In the genomic region with DNA sequence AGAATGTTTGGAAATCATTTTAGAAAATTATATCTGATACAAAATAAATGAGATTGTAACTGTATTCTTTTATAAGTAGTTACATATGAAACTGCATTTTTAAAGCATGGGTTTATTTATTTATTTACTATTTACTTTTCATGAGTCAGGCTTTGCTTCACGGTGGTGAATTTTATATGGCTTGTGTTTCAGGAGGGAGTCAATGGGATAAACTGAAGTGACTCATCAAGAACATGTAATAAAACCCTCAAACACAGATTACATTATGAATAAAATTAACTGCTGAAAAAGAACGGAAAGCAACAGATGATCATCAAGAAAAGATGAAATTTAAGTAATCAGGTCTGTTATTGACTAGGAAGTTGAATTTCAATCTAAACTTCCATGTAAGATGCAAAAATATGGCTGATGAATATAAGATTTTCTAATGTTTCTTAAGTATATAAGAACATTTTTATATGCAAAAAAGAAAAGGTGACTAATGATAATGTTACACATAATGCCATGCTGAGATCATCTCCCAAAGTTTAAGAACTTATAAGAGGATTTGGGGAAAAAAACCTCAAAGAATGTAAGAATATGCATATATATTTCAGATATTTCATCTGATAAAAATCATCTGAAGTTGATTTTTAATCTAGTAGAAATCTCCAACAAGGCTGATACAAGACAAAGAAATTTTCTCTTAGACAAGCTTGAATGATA, we compare ENCODE assay signal across 18 cellular contexts.
DNase-seq lines count a peak whose midpoint lies in the region; ATAC-seq and TF ChIP-seq lines count a peak whose summit lies in the region.
"Had no signal": no experiment of that assay in that cellular context is flagged by ENCODE, and none has a peak within 500 bp of the region (broad histone marks: within the 10 kb centered on the region; RNA-seq: fewer than 3 reads in every experiment).

No MANE protein-coding gene starts in this region.

- intact Hi-C loops in MCF 10A (cut with micrococcal nuclease) (no loop called here), breast epithelium (cut with DNase I; ENCODE audit: low total_unique reads) (no loop called here), Panc1 (cut with micrococcal nuclease; ENCODE audit: unreplicated experiment) (no loop called here)

- no peaks in the 10 kb centered on the region for H3K4me1 ChIP-seq in breast epithelium
- no peaks in the 10 kb centered on the region; the same call in 1 of the 2 replicates for H3K4me1 ChIP-seq in Panc1 (ENCODE audit: control insufficient read depth, insufficient read depth, low read length)
- H3K4me1 ChIP-seq: gastroesophageal sphincter had no signal

- peak; percentile 93 for ATAC-seq in Panc1
- ATAC-seq in HG03175 (IDR thresholded peaks at IDR 0.05; ENCODE audit: unreplicated experiment): no peak
- ATAC-seq: activated CD4-positive, alpha-beta T cell treated with anti-CD3 and anti-CD28 coated beads for 36 hours; gastroesophageal sphincter had no signal

- H3K27ac ChIP-seq in breast epithelium (no peak overlapping the region), Panc1 (ENCODE audit: low read length) (peak overlapping the region; percentile 56; the same call in 1 of the 2 replicates)
- H3K27ac ChIP-seq: gastroesophageal sphincter, PC-9 had no signal

- POLR2A ChIA-PET in MCF 10A (lab: Yijun Ruan, JAX) (interaction anchor here (0.5 kb wide), 1 partner anchor 64 kb away, joined by 3 read pairs; no protein-coding TSS in a partner anchor), Panc1 (lab: Charles Lee) (no interaction called here)

- H3K36me3 Mint-ChIP-seq in MCF 10A (ENCODE audit: insufficient read depth, unreplicated experiment): no peaks in the 10 kb centered on the region
- no peaks in the 10 kb centered on the region for H3K36me3 Mint-ChIP-seq in nephron progenitor cell (ENCODE audit: low read depth)
- H3K36me3 Mint-ChIP-seq: IgD-negative memory B cell had no signal

- in situ Hi-C loops in Panc1 (cut with HindIII; ENCODE audit: low pct_unique_long_range_greater_than_20kb, low sequenced_read_pairs): no loop called here

- no TSS peak for BruUV-seq in MCF 10A (replicated peaks; lab: Mats Ljungman, UMichigan)
- BruUV-seq in Panc1 (replicated peaks; lab: Mats Ljungman, UMichigan): no TSS peak

- H3K36me3 ChIP-seq in breast epithelium: no peaks in the 10 kb centered on the region
- no peaks in the 10 kb centered on the region for H3K36me3 ChIP-seq in Panc1 (ENCODE audit: control insufficient read depth, insufficient read depth, low read length)
- H3K36me3 ChIP-seq in H7 (replicated peaks; ENCODE audit: control insufficient read depth, insufficient read depth, low read length): no peaks in the 10 kb centered on the region
- H3K36me3 ChIP-seq: gastroesophageal sphincter had no signal

- no peak for TF ChIP-seq CTCF in MCF 10A (IDR thresholded peaks at IDR 0.05; ENCODE audit: unreplicated experiment)
- no peak for TF ChIP-seq CTCF in breast epithelium (IDR thresholded peaks at IDR 0.05)
- no peak for TF ChIP-seq CTCF in Panc1 (IDR thresholded peaks at IDR 0.05)
- no peak for TF ChIP-seq CTCF in epithelial cell of esophagus (IDR thresholded peaks at IDR 0.05; ENCODE audit: insufficient read depth, low read depth, low read length, missing control alignments)
- TF ChIP-seq CTCF in nephron progenitor cell (IDR thresholded peaks at IDR 0.05): no peak

- no peaks in the 10 kb centered on the region for H3K9me3 ChIP-seq in breast epithelium
- H3K9me3 ChIP-seq in Panc1 (ENCODE audit: control insufficient read depth, insufficient read depth, low read depth, low read length): no peaks in the 10 kb centered on the region
- H3K9me3 ChIP-seq: gastroesophageal sphincter had no signal

- peaks cover 18% of the 10 kb centered on the region for H3K4me1 Mint-ChIP-seq in MCF 10A (ENCODE audit: insufficient read depth, unreplicated experiment)
- no peaks in the 10 kb centered on the region for H3K4me1 Mint-ChIP-seq in nephron progenitor cell
- H3K4me1 Mint-ChIP-seq: activated CD4-positive, alpha-beta T cell treated with anti-CD3 and anti-CD28 coated beads for 36 hours; IgD-negative memory B cell had no signal

- H3K4me3 Mint-ChIP-seq in MCF 10A (ENCODE audit: unreplicated experiment): no peak overlapping the region
- H3K4me3 Mint-ChIP-seq in nephron progenitor cell: no peak overlapping the region
- H3K4me3 Mint-ChIP-seq: activated CD4-positive, alpha-beta T cell treated with anti-CD3 and anti-CD28 coated beads for 36 hours; activated T-cell treated with anti-CD3 and anti-CD28 coated beads, Interleukin-2, amount 50 U/mL, for 24 hours; IgD-negative memory B cell had no signal

- no peaks in the 10 kb centered on the region for H3K27me3 ChIP-seq in breast epithelium
- H3K27me3 ChIP-seq in Panc1 (ENCODE audit: control insufficient read depth, insufficient read depth, low read length): no peaks in the 10 kb centered on the region
- no peaks in the 10 kb centered on the region for H3K27me3 ChIP-seq in H7 (ENCODE audit: control insufficient read depth, insufficient read depth, low read length)
- H3K27me3 ChIP-seq: gastroesophageal sphincter had no signal

- no peaks in the 10 kb centered on the region for H3K9me3 Mint-ChIP-seq in MCF 10A (ENCODE audit: unreplicated experiment)
- H3K9me3 Mint-ChIP-seq in nephron progenitor cell: peaks cover 5% of the 10 kb centered on the region

- DNase-seq in MCF 10A (ENCODE audit: unreplicated experiment) (peak; percentile 70), breast epithelium (ENCODE audit: low spot score in 2 of 2) (no peak), Panc1 (ENCODE audit: low read depth, low spot score) (no peak), epithelial cell of esophagus (ENCODE audit: low read depth) (peak; percentile 77), H7 (no peak), Kasumi-1 (lab: John Stamatoyannopoulos, UW) (no peak), nephron progenitor cell (no peak)
- DNase-seq: activated CD4-positive, alpha-beta T cell treated with anti-CD3 and anti-CD28 coated beads for 36 hours; activated T-cell treated with anti-CD3 and anti-CD28 coated beads, Interleukin-2, amount 50 U/mL, for 24 hours; AML-193; mesendoderm; NCI-H510A; occipital lobe; T-helper 2 cell had no signal

- no peak for TF ChIP-seq POLR2A in breast epithelium (IDR thresholded peaks at IDR 0.05)

- H3K4me3 ChIP-seq in breast epithelium (no peak overlapping the region), Panc1 (ENCODE audit: low read depth in 2 of 2, low read length in 2 of 2) (no peak overlapping the region), epithelial cell of esophagus (ENCODE audit: low read length) (no peak overlapping the region), H7 (ENCODE audit: insufficient read depth, low read depth, low read length) (no peak overlapping the region)
- H3K4me3 ChIP-seq: gastroesophageal sphincter, PC-9 had no signal

- no peaks in the 10 kb centered on the region for H3K27me3 Mint-ChIP-seq in MCF 10A (ENCODE audit: insufficient read depth, unreplicated experiment)
- peaks cover 3% of the 10 kb centered on the region for H3K27me3 Mint-ChIP-seq in nephron progenitor cell (ENCODE audit: low read depth, poor library complexity)
- H3K27me3 Mint-ChIP-seq: activated CD4-positive, alpha-beta T cell treated with anti-CD3 and anti-CD28 coated beads for 36 hours; activated T-cell treated with anti-CD3 and anti-CD28 coated beads, Interleukin-2, amount 50 U/mL, for 24 hours; IgD-negative memory B cell had no signal

- H3K27ac Mint-ChIP-seq in MCF 10A (ENCODE audit: low read depth, unreplicated experiment) (no peak overlapping the region), nephron progenitor cell (no peak overlapping the region)
- H3K27ac Mint-ChIP-seq: activated CD4-positive, alpha-beta T cell treated with anti-CD3 and anti-CD28 coated beads for 36 hours; activated T-cell treated with anti-CD3 and anti-CD28 coated beads, Interleukin-2, amount 50 U/mL, for 24 hours; IgD-negative memory B cell had no signal

- CTCF ChIA-PET in MCF 10A (lab: Yijun Ruan, JAX): no interaction called here
- CTCF ChIA-PET in Panc1 (lab: Charles Lee): no interaction called here

Comparison
In these comparisons a context has a peak if more than half of its experiments do, and no peak if none do; other contexts are left out.
1. DNase-seq: peak in MCF 10A (single experiment) and epithelial cell of esophagus (single experiment); none in breast epithelium (0 of 2), Panc1 (single experiment), H7 (single experiment), Kasumi-1 (0 of 2) and nephron progenitor cell (single experiment).